In genomic region chr4:88858752-88859151, GRCh38 we compare ENCODE assay signal across 8 cellular contexts.
DNase-seq lines count a peak whose midpoint lies in the region; ATAC-seq and TF ChIP-seq lines count a peak whose summit lies in the region.

No MANE protein-coding gene starts in this region.

- H3K4me3 ChIP-seq in mucosa of descending colon: no peak overlapping the region
- no peak overlapping the region for H3K4me3 ChIP-seq in H7 (ENCODE audit: insufficient read depth, low read depth, low read length)
- H3K4me3 ChIP-seq in mammary epithelial cell (replicated peaks in 1 of 3; ENCODE audit: insufficient read depth in 1 of 3, low read depth in 2 of 3, low read length in 3 of 3): no peak overlapping the region

- ATAC-seq in GM18907 (IDR thresholded peaks at IDR 0.05; ENCODE audit: unreplicated experiment) (peak; percentile 97), HG02884 (IDR thresholded peaks at IDR 0.05; ENCODE audit: unreplicated experiment) (peak; percentile 88), mucosa of descending colon (peak; percentile 43)

- H3K36me3 ChIP-seq in mucosa of descending colon (ENCODE audit: low read depth) (no peaks in the 10 kb centered on the region), H7 (replicated peaks; ENCODE audit: control insufficient read depth, insufficient read depth, low read length) (no peaks in the 10 kb centered on the region), mammary epithelial cell (ENCODE audit: insufficient read depth, low read length) (no peaks in the 10 kb centered on the region)

- TF ChIP-seq CTCF in mucosa of descending colon (IDR thresholded peaks at IDR 0.05) (no peak), mammary epithelial cell (conservative IDR thresholded peaks at IDR 0.05 in 1 of 2, IDR thresholded peaks at IDR 0.05 in 1 of 2; ENCODE audit: extremely low read depth in 1 of 2, insufficient read depth in 1 of 2, low read depth in 1 of 2, low read length in 2 of 2) (no peak)

- CTCF ChIA-PET in mammary epithelial cell (lab: Charles Lee; ENCODE audit: low non-redundant PET): no interaction called here

- H3K4me1 ChIP-seq in mucosa of descending colon (ENCODE audit: low read depth): no peaks in the 10 kb centered on the region
- H3K4me1 ChIP-seq in mammary epithelial cell (ENCODE audit: insufficient read depth, low read length): no peaks in the 10 kb centered on the region

- in situ Hi-C loops in mammary epithelial cell (cut with MboI; ENCODE audit: low sequenced_read_pairs in 2 of 2): no loop called here

- H4K20me1 ChIP-seq in mammary epithelial cell (ENCODE audit: insufficient read depth, low read length): no peaks in the 10 kb centered on the region

- H3K27me3 ChIP-seq in H7 (ENCODE audit: control insufficient read depth, insufficient read depth, low read length) (no peaks in the 10 kb centered on the region), mammary epithelial cell (ENCODE audit: insufficient read depth, low read length) (no peaks in the 10 kb centered on the region)

- WGBS in mammary epithelial cell (ENCODE audit: low coverage, missing lambda C conversion rate): 98% methylated on average over 2 of the region's 2 CpGs

- H3K79me2 ChIP-seq in mammary epithelial cell (ENCODE audit: insufficient read depth, low read length): no peaks in the 10 kb centered on the region

- intact Hi-C loops in mucosa of descending colon (cut with DNase I, micrococcal nuclease) (no loop called here), mammary epithelial cell (cut with micrococcal nuclease) (no loop called here)

- no peak overlapping the region for H3K27ac ChIP-seq in mammary epithelial cell (ENCODE audit: insufficient read depth, low read depth, low read length)

- no peak overlapping the region for H3K4me2 ChIP-seq in mammary epithelial cell (ENCODE audit: insufficient read depth, low read depth, low read length)

- H3K9me3 ChIP-seq in mucosa of descending colon: no peaks in the 10 kb centered on the region
- no peaks in the 10 kb centered on the region for H3K9me3 ChIP-seq in mammary epithelial cell (replicated peaks; ENCODE audit: insufficient read depth, low read length)

- dilution Hi-C loops in mammary epithelial cell (cut with HindIII; ENCODE audit: low sequenced_read_pairs): no loop called here

- no peak overlapping the region for H2AFZ ChIP-seq in mammary epithelial cell (ENCODE audit: low read depth, low read length)

- H3K9ac ChIP-seq in mammary epithelial cell (ENCODE audit: insufficient read depth, low read length): no peak overlapping the region

- no TSS peak for BruUV-seq in mammary epithelial cell (replicated peaks; lab: Mats Ljungman, UMichigan)

- peak; percentile 98 for DNase-seq in NOMO-1 treated with DMSO at 0.1 percent for 48 hours (lab: John Stamatoyannopoulos, UW; ENCODE audit: unreplicated experiment)
- DNase-seq in mucosa of descending colon: no peak
- no peak for DNase-seq in activated T-cell treated with anti-CD3 and anti-CD28 coated beads, Interleukin-2, amount 50 U/mL, for 1 hour
- DNase-seq in NCI-H187 treated with DMSO at 0.1 percent for 48 hours (lab: John Stamatoyannopoulos, UW): no peak
- DNase-seq in H7: no peak
- DNase-seq in mammary epithelial cell: no peak

Comparison
In these comparisons a context has a peak if more than half of its experiments do, and no peak if none do; other contexts are left out.
1. ATAC-seq: peak in every context shown above with its lines; median percentile 97 in GM18907; 88 in HG02884; 43 in mucosa of descending colon.